Comparison of ENCODE assay signal across 35 cellular contexts in the genomic region with DNA sequence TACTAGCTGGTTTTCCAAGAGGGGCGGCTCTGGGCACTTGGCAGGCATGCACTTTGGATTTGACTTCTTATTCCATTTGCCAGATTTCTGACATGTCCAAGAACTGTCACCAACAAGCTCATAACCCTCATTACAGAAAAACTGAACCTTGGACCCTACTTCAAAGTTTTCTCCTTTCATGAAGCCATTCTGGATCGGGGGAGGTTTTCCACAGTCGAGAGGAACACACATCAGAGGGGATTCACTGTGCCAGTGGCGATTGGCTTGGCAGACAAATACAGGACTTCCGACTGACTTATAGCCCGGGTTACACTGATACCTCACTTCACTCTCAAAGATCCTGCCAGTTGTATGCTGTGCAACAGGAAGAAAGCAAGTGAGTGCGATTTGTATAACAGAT.
"Had no signal": no experiment of that assay in that cellular context is flagged by ENCODE, and none has a peak within 500 bp of the region (broad histone marks: within the 10 kb centered on the region; RNA-seq: fewer than 3 reads in every experiment).

No MANE protein-coding gene starts in this region.

- DNase-seq: Karpas-422, Kasumi-1, MG63, MM.1S, MV-4-11, NCI-H1048, NCI-H1092, NCI-H1092 treated with DMSO at 0.1 percent for 48 hours, NCI-H1105, NCI-H1105 treated with DMSO at 0.1 percent for 48 hours, NCI-H1417, NCI-H1417 treated with DMSO at 0.1 percent for 48 hours, NCI-H1436, NCI-H1436 treated with DMSO at 0.1 percent for 48 hours, NCI-H146, NCI-H1694, NCI-H1694 treated with DMSO at 0.1 percent for 48 hours, NCI-H187, NCI-H187 treated with DMSO at 0.1 percent for 48 hours, NCI-H1930, NCI-H2029, NCI-H2029 treated with DMSO at 0.1 percent for 48 hours, NCI-H2081, NCI-H2081 treated with DMSO at 0.1 percent for 48 hours, NCI-H2107, NCI-H2171, NCI-H2171 treated with DMSO at 0.1 percent for 48 hours, NCI-H2227 treated with DMSO at 0.1 percent for 48 hours, NCI-H226, NCI-H345, NCI-H446, NCI-H446 treated with DMSO at 0.1 percent for 48 hours, NCI-H510A, NCI-H510A treated with DMSO at 0.1 percent for 48 hours had no signal

- H3K9ac ChIP-seq: KMS-11 had no signal

- H3K27me3 ChIP-seq: MG63 had no signal

- H3K4me3 ChIP-seq: MG63 had no signal

- H3K27ac ChIP-seq: KMS-11 had no signal

- H3K9me3 ChIP-seq: MG63 had no signal
